Comparison of ENCODE assay signal across 11 cellular contexts in genomic region chr14:63436286-63437098, GRCh38.
DNase-seq lines count a peak whose midpoint lies in the region; ATAC-seq, FAIRE-seq and TF ChIP-seq lines count a peak whose summit lies in the region.
"Had no signal": no experiment of that assay in that cellular context is flagged by ENCODE, and none has a peak within 500 bp of the region (broad histone marks: within the 10 kb centered on the region; RNA-seq: fewer than 3 reads in every experiment).

No MANE protein-coding gene starts in this region.

- peaks cover 49% of the 10 kb centered on the region for H3K4me1 Mint-ChIP-seq in activated B cell treated with CpG ODN at 0.5 μM for 24 hours
- peaks cover 49 to 60% of the 10 kb centered on the region in 2 donors for H3K4me1 Mint-ChIP-seq in effector memory CD8-positive, alpha-beta T cell (ENCODE audit: low read depth in 2 of 2)

- no peaks in the 10 kb centered on the region for H3K9me3 ChIP-seq in stomach
- H3K9me3 ChIP-seq: SJSA1 had no signal

- ATAC-seq in activated B cell treated with CpG ODN at 0.5 μM for 24 hours (ENCODE audit: low read depth) = no peak
- peak; percentile 59 for ATAC-seq in left colon
- no peak for ATAC-seq in GM18870 (IDR thresholded peaks at IDR 0.05; ENCODE audit: unreplicated experiment)
- ATAC-seq in effector memory CD8-positive, alpha-beta T cell (replicated peaks) = no peak

- TF ChIP-seq CTCF in activated B cell treated with CpG ODN at 0.5 μM for 24 hours (IDR thresholded peaks at IDR 0.05) (no peak), stomach (IDR thresholded peaks at IDR 0.05) (no peak)

- in situ Hi-C loops in KBM-7 (cut with MboI; ENCODE audit: low pct_unique_long_range_greater_than_20kb, low sequenced_read_pairs) = no loop called here

- H3K27ac Mint-ChIP-seq in activated B cell treated with CpG ODN at 0.5 μM for 24 hours = peak overlapping the region; percentile 57
- H3K27ac Mint-ChIP-seq in effector memory CD8-positive, alpha-beta T cell = peak overlapping the region in 1 of 2 donors; percentile 49

- H3K27me3 ChIP-seq in stomach = no peaks in the 10 kb centered on the region
- H3K27me3 ChIP-seq: SJSA1 had no signal

- H3K4me3 ChIP-seq in stomach = no peak overlapping the region
- H3K4me3 ChIP-seq: SJSA1 had no signal

- intact Hi-C loops in activated B cell treated with CpG ODN at 0.5 μM for 24 hours (cut with micrococcal nuclease) (no loop called here), left colon (cut with DNase I, micrococcal nuclease) (no loop called here), stomach (cut with DNase I; ENCODE audit: low total_unique reads) (no loop called here)

- CTCF ChIA-PET in activated B cell treated with CpG ODN at 0.5 μM for 24 hours (lab: Charles Lee) = no interaction called here

- peak overlapping the region; percentile 2 for H3K4me3 Mint-ChIP-seq in activated B cell treated with CpG ODN at 0.5 μM for 24 hours
- H3K4me3 Mint-ChIP-seq in effector memory CD8-positive, alpha-beta T cell = peak overlapping the region in 1 of 2 donors; percentile 1

- peak; percentile 14 for DNase-seq in KBM-7
- DNase-seq in activated B cell treated with CpG ODN at 0.5 μM for 24 hours = no peak
- DNase-seq in left colon = no peak
- no peak for DNase-seq in stomach
- no peak for DNase-seq in effector memory CD8-positive, alpha-beta T cell
- DNase-seq in NOMO-1 treated with DMSO at 0.1 percent for 48 hours (lab: John Stamatoyannopoulos, UW; ENCODE audit: unreplicated experiment) = no peak
- DNase-seq in RCC 7860 (ENCODE audit: low spot score) = no peak
- DNase-seq: activated CD4-positive, alpha-beta T cell treated with anti-CD3 and anti-CD28 coated beads, Interleukin-2, amount 50 U/mL, for 4 hours had no signal

- FAIRE-seq in RCC 7860 (lab: Jason Lieb, UNC) = no peak
- FAIRE-seq: endothelial cell of umbilical vein had no signal

- H3K9me3 Mint-ChIP-seq in activated B cell treated with CpG ODN at 0.5 μM for 24 hours = no peaks in the 10 kb centered on the region
- H3K9me3 Mint-ChIP-seq in effector memory CD8-positive, alpha-beta T cell = no peaks in the 10 kb centered on the region

- H3K27me3 Mint-ChIP-seq in activated B cell treated with CpG ODN at 0.5 μM for 24 hours = no peaks in the 10 kb centered on the region
- no peaks in the 10 kb centered on the region for H3K27me3 Mint-ChIP-seq in effector memory CD8-positive, alpha-beta T cell

- H3K36me3 Mint-ChIP-seq in activated B cell treated with CpG ODN at 0.5 μM for 24 hours (ENCODE audit: low read depth) = peaks cover 10% of the 10 kb centered on the region
- H3K36me3 Mint-ChIP-seq in effector memory CD8-positive, alpha-beta T cell (ENCODE audit: insufficient read depth) = peaks cover 6% of the 10 kb centered on the region

- peaks cover 0 to 4% (median 0%) of the 10 kb centered on the region in 4 donors for H3K36me3 ChIP-seq in stomach
- H3K36me3 ChIP-seq: SJSA1 had no signal

- peaks cover 48 to 89% (median 75%) of the 10 kb centered on the region in 4 donors for H3K4me1 ChIP-seq in stomach

- peak overlapping the region in 4 of 5 donors; percentile 55 to 83 (median 79) for H3K27ac ChIP-seq in stomach
- H3K27ac ChIP-seq: SJSA1 had no signal

- 54 to 70% (median 66%) methylated on average over 5 of the region's 5 CpGs for WGBS in stomach, 5 donors

- no peak for TF ChIP-seq POLR2A in stomach (IDR thresholded peaks at IDR 0.05)

- TF ChIP-seq EP300 in stomach (IDR thresholded peaks at IDR 0.05) = no peak

- POLR2A ChIA-PET in activated B cell treated with CpG ODN at 0.5 μM for 24 hours (lab: Charles Lee) = no interaction called here
